9 cellular contexts compared by ENCODE assay signal in the genomic region with DNA sequence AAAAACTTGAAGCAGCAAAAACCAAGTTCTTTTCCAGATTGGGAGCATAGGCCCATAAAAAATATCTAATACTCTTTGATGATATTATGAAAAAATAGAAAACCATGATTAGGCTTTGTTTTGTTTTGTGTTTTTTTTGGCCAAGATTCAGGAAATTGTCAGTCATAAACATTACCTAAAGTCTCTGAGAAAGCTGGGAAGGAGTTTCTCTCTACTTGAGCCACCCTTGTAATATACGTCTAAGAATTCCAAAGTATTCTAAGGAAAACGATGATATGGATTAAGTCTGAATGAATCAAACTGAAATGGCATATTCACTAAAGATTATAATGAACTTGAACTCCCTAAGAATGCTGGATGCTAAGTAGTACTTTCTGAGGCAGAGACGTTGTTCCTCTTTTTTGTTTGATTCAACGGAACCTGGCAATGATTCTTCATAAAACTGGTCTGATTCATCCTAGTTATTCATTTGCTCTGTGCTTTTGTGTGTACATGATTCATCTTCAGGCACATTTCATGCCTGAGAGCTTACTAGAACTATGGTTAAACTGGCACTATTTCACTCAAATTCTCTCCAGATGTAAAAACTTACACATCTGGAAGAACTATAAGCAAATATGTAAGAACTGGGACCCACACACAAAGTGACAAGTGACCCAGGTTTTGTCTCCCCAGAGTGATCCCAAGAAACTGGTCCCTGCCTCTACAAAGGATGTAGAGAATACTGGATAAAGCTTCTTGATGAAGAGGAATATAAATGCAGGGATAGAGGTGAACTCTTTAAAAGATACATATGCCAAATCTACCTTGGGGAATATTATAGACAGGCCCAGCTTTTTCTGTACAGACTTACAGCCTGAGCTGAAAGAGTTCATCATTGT.
DNase-seq lines count a peak whose midpoint lies in the region; TF ChIP-seq lines count a peak whose summit lies in the region.
"Had no signal": no experiment of that assay in that cellular context is flagged by ENCODE, and none has a peak within 500 bp of the region (broad histone marks: within the 10 kb centered on the region; RNA-seq: fewer than 3 reads in every experiment).

No MANE protein-coding gene starts in this region.

- H3K4me2 ChIP-seq in fibroblast of lung (ENCODE audit: extremely low read depth, insufficient read depth, low read length) = no peak overlapping the region

- no peaks in the 10 kb centered on the region for H3K27me3 Mint-ChIP-seq in activated naive CD4-positive, alpha-beta T cell treated with anti-CD3 and anti-CD28 coated beads, Interleukin-2, amount 10 ng/mL, durations not matched to agents 7 days and 5 days

- H3K9me3 ChIP-seq in fibroblast of lung (ENCODE audit: control insufficient read depth, insufficient read depth, low read depth, low read length) (no peaks in the 10 kb centered on the region), tibial artery (no peaks in the 10 kb centered on the region), spleen (no peaks in the 10 kb centered on the region), uterus (no peaks in the 10 kb centered on the region)

- H3K4me3 ChIP-seq in fibroblast of lung (replicated peaks in 1 of 4; ENCODE audit: control extremely low read depth in 1 of 4, insufficient read depth in 1 of 4, low read depth in 3 of 4, low read length in 4 of 4) (no peak overlapping the region), tibial artery (no peak overlapping the region), spleen (no peak overlapping the region), uterus (no peak overlapping the region)

- 56 to 68% (median 61%) methylated on average over 4 of the region's 4 CpGs for WGBS in spleen, 5 donors

- intact Hi-C loops in tibial artery (cut with DNase I; ENCODE audit: low total_unique reads) = no loop called here
- intact Hi-C loops in spleen (cut with DNase I; ENCODE audit: low total_unique reads) = no loop called here
- intact Hi-C loops in uterus (cut with DNase I; ENCODE audit: low total_unique reads) = no loop called here

- no peaks in the 10 kb centered on the region for H4K20me1 ChIP-seq in fibroblast of lung (ENCODE audit: control insufficient read depth, extremely low read depth, insufficient read depth, low read length)

- H3K4me1 Mint-ChIP-seq in activated naive CD4-positive, alpha-beta T cell treated with anti-CD3 and anti-CD28 coated beads, Interleukin-2, amount 10 ng/mL, durations not matched to agents 7 days and 5 days = peaks cover 48% of the 10 kb centered on the region

- H3K27ac Mint-ChIP-seq in activated naive CD4-positive, alpha-beta T cell treated with anti-CD3 and anti-CD28 coated beads, Interleukin-2, amount 10 ng/mL, durations not matched to agents 7 days and 5 days = peak overlapping the region; percentile 81

- H3K36me3 ChIP-seq in fibroblast of lung (ENCODE audit: control insufficient read depth, insufficient read depth, low read length) (no peaks in the 10 kb centered on the region), tibial artery (peaks cover 4 to 9% (median 6%) of the 10 kb centered on the region in 3 donors), spleen (peaks cover 0 to 98% (median 59%) of the 10 kb centered on the region in 6 donors), uterus (no peaks in the 10 kb centered on the region)

- TF ChIP-seq CTCF in fibroblast of lung (conservative IDR thresholded peaks at IDR 0.05 in 1 of 2, IDR thresholded peaks at IDR 0.05 in 1 of 2; ENCODE audit: low read depth in 1 of 2, low read length in 2 of 2) (no peak), tibial artery (IDR thresholded peaks at IDR 0.05) (no peak), spleen (IDR thresholded peaks at IDR 0.05 in 8 of 11, conservative IDR thresholded peaks at IDR 0.05 in 3 of 11) (no peak), uterus (IDR thresholded peaks at IDR 0.05) (no peak)

- no peak overlapping the region for H3K9ac ChIP-seq in fibroblast of lung (ENCODE audit: insufficient read depth, low read length)

- TF ChIP-seq POLR2A in spleen (IDR thresholded peaks at IDR 0.05) (no peak), uterus (IDR thresholded peaks at IDR 0.05) (no peak)

- H3K79me2 ChIP-seq in fibroblast of lung (ENCODE audit: control insufficient read depth, insufficient read depth, low read length) = no peaks in the 10 kb centered on the region

- H3K4me1 ChIP-seq in fibroblast of lung (ENCODE audit: control insufficient read depth, extremely low read depth, insufficient read depth, low read length) (peaks cover 27% of the 10 kb centered on the region), tibial artery (peaks cover 0 to 47% (median 8%) of the 10 kb centered on the region in 4 donors), spleen (peaks cover 0 to 52% (median 10%) of the 10 kb centered on the region in 6 donors), uterus (no peaks in the 10 kb centered on the region)

- DNase-seq in activated naive CD4-positive, alpha-beta T cell treated with anti-CD3 and anti-CD28 coated beads, Interleukin-2, amount 10 ng/mL, durations not matched to agents 7 days and 5 days = no peak
- DNase-seq in activated naive CD4-positive, alpha-beta T cell (lab: John Stamatoyannopoulos, UW) = no peak
- DNase-seq in OCI-M1 (lab: John Stamatoyannopoulos, UW) (peak; percentile 17), fibroblast of lung (ENCODE audit: low read depth in 2 of 2) (peak; percentile 90 to 93), tibial artery (no peak), NCI-H524 (lab: John Stamatoyannopoulos, UW) (no peak), spleen (no peak), uterus (no peak)
- DNase-seq: DMS79 treated with DMSO at 0.1 percent for 48 hours had no signal

- CTCF ChIA-PET in activated naive CD4-positive, alpha-beta T cell treated with anti-CD3 and anti-CD28 coated beads, Interleukin-2, amount 10 ng/mL, durations not matched to agents 7 days and 5 days (lab: Charles Lee) = no interaction called here

- H3K9me3 Mint-ChIP-seq in activated naive CD4-positive, alpha-beta T cell treated with anti-CD3 and anti-CD28 coated beads, Interleukin-2, amount 10 ng/mL, durations not matched to agents 7 days and 5 days = no peaks in the 10 kb centered on the region

- H3K36me3 Mint-ChIP-seq in activated naive CD4-positive, alpha-beta T cell treated with anti-CD3 and anti-CD28 coated beads, Interleukin-2, amount 10 ng/mL, durations not matched to agents 7 days and 5 days = peaks cover 88% of the 10 kb centered on the region

- H3K27me3 ChIP-seq in fibroblast of lung (ENCODE audit: control insufficient read depth, insufficient read depth, low read length) (no peaks in the 10 kb centered on the region), tibial artery (no peaks in the 10 kb centered on the region), spleen (replicated peaks in 1 of 7) (no peaks in the 10 kb centered on the region), uterus (no peaks in the 10 kb centered on the region)

- H2AFZ ChIP-seq in fibroblast of lung (ENCODE audit: low read length) = no peak overlapping the region

- H3K4me3 Mint-ChIP-seq in activated naive CD4-positive, alpha-beta T cell treated with anti-CD3 and anti-CD28 coated beads, Interleukin-2, amount 10 ng/mL, durations not matched to agents 7 days and 5 days = no peak overlapping the region

- H3K27ac ChIP-seq in fibroblast of lung (ENCODE audit: insufficient read depth, low read length) (peak overlapping the region; percentile 53), tibial artery (peak overlapping the region; percentile 37 to 40), spleen (peak overlapping the region in 2 of 8 donors; percentile 30 to 53), uterus (no peak overlapping the region)

Comparison
In these comparisons a context has a peak if more than half of its experiments do, and no peak if none do; other contexts are left out.
1. DNase-seq: peak in OCI-M1 (single experiment) and fibroblast of lung (2 of 2); none in activated naive CD4-positive, alpha-beta T cell treated with anti-CD3 and anti-CD28 coated beads, Interleukin-2, amount 10 ng/mL, durations not matched to agents 7 days and 5 days (single experiment), activated naive CD4-positive, alpha-beta T cell (0 of 4), tibial artery (0 of 2), NCI-H524 (0 of 2), spleen (single experiment) and uterus (0 of 2).
2. H3K27ac ChIP-seq: peak in fibroblast of lung (single experiment) and tibial artery (2 of 2); none in uterus (0 of 2).